ENCODE assay signal across 7 cellular contexts in the genomic region with DNA sequence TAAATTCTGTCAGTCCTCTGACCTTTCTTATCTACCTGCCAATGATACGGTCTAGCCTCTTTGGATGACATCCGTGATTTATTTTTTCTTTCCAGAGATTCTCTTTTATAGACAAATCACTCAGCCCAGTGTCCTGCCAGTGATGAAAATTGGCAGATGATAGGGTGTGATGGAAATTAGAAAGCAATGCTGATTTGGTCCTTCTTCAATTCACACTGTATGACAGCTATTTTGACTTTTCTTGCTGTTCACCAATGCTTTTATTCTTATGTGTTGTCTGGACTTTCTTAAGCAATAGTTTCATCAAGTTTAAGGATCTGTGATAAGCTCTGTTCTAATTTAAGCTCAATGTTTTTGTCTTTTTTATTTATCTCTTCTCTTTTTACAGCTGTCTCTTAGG.
DNase-seq lines count a peak whose midpoint lies in the region; ATAC-seq, FAIRE-seq and TF ChIP-seq lines count a peak whose summit lies in the region.
"Not testable (repeated sequence)": the region's sequence is repeated elsewhere in the genome, so short reads cannot be mapped to it uniquely, and the experiment has no call there.

No MANE protein-coding gene starts in this region.

- H3K36me3 ChIP-seq in Karpas-422 (ENCODE audit: insufficient read depth, low read length); bronchial epithelial cell (ENCODE audit: control insufficient read depth, insufficient read depth, low read length); aorta (ENCODE audit: control insufficient read depth in 1 of 2, insufficient read depth in 2 of 2, low read length in 1 of 2): not testable (repeated sequence)

- not testable (repeated sequence) for H3K9ac ChIP-seq in Karpas-422 (ENCODE audit: low read length)

- H3K4me3 ChIP-seq in Karpas-422 (ENCODE audit: low read length): 0 out of 2 replicates have a peak overlapping the region, but pooled peaks have one; percentile 0
- not testable (repeated sequence) for H3K4me3 ChIP-seq in bronchial epithelial cell (ENCODE audit: low read depth, low read length); aorta (ENCODE audit: low read length in 2 of 2)

- FAIRE-seq in bronchial epithelial cell (lab: Jason Lieb, UNC): peak; percentile 70

- H3K79me2 ChIP-seq in Karpas-422 (ENCODE audit: low read length): not testable (repeated sequence)

- DNase-seq in Karpas-422: peak; percentile 43
- not testable (repeated sequence) for DNase-seq in bronchial epithelial cell (ENCODE audit: low read depth); left lobe of liver (ENCODE audit: low spot score); aorta
- peak; percentile 26 for DNase-seq in pons (ENCODE audit: low spot score)
- DNase-seq in superior temporal gyrus (ENCODE audit: extremely low spot score): peak; percentile 15

- WGBS in aorta, 2 donors: 37 to 49% methylated on average over 2 of the region's 2 CpGs

- not testable (repeated sequence) for H3K4me2 ChIP-seq in Karpas-422 (ENCODE audit: low read depth, low read length, poor library complexity, severe bottlenecking)

- H3K27ac ChIP-seq in Karpas-422 (ENCODE audit: low read length); aorta (ENCODE audit: low read depth in 1 of 2, low read length in 2 of 2): not testable (repeated sequence)

- H3K27me3 ChIP-seq in Karpas-422 (ENCODE audit: low read length); bronchial epithelial cell (ENCODE audit: control insufficient read depth, insufficient read depth, low read length); aorta (ENCODE audit: control insufficient read depth in 1 of 2, insufficient read depth in 2 of 2, low read length in 1 of 2): not testable (repeated sequence)

- TF ChIP-seq CTCF in bronchial epithelial cell (IDR thresholded peaks at IDR 0.05; ENCODE audit: insufficient read depth, low read length, severe bottlenecking): not testable (repeated sequence)

- intact Hi-C loops in aorta (cut with DNase I): not testable (repeated sequence)

- H3K9me3 ChIP-seq in Karpas-422 (ENCODE audit: low read length): peaks cover 49% of the 10 kb centered on the region
- H3K9me3 ChIP-seq in aorta (ENCODE audit: control insufficient read depth, low read length): not testable (repeated sequence)

- H3K9me2 ChIP-seq in Karpas-422 (replicated peaks; ENCODE audit: insufficient read depth, low read length): not testable (repeated sequence)

- H2AFZ ChIP-seq in Karpas-422 (ENCODE audit: low read length): not testable (repeated sequence)

- not testable (repeated sequence) for H3K4me1 ChIP-seq in Karpas-422 (ENCODE audit: low read length); aorta (ENCODE audit: control insufficient read depth in 1 of 2, insufficient read depth in 2 of 2, low read length in 2 of 2)

- not testable (repeated sequence) for H4K20me1 ChIP-seq in Karpas-422 (ENCODE audit: insufficient read depth, low read depth, low read length)

- ATAC-seq in esophagus mucosa (peak; percentile 3), left lobe of liver (peak; percentile 6), aorta (ENCODE audit: low FRiP score) (peak; percentile 8)
